ENCODE assay signal across 31 cellular contexts in the genomic region with DNA sequence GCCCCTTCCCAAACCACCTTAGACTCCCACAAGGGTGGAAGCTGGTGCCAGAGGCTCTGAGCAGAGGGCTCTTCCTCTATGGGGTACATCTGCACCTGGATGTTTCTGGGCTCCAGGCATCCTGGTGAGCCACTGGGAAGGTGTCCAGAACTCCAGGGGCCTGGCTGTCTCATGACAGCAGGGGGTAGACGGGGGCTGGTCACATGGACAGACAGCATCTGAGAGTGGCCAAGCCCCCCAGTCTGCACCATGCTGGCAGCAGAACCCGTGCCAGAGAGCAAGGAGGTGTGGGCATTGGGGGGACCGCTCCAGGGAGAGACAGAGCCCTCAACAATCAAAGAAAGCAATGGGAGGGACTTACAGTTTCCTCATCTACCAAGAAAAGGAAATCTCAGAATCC. TPM values are rescaled to one million over a fixed set of nuclear protein-coding genes. Genes with fewer than 3 reads are reported as not detected.
"Had no signal": no experiment of that assay in that cellular context is flagged by ENCODE, and none has a peak within 500 bp of the region (broad histone marks: within the 10 kb centered on the region; RNA-seq: fewer than 3 reads in every experiment).

No MANE protein-coding gene starts in this region.

- H3K27me3 ChIP-seq: cardiac muscle cell, colonic mucosa, left lung, right atrium auricular region, testis, transverse colon had no signal

- ATAC-seq: activated CD8-positive, alpha-beta T cell treated with anti-CD3 and anti-CD28 coated beads for 36 hours; activated naive CD4-positive, alpha-beta T cell treated with anti-CD3 and anti-CD28 coated beads, Interleukin-2, amount 50 U/mL, for 72 hours; activated T-cell treated with anti-CD3 and anti-CD28 coated beads, Interleukin-2, amount 50 U/mL, for 4 hours; left lung; lower lobe of right lung; naive thymus-derived CD8-positive, alpha-beta T cell; psoas muscle had no signal

- H3K4me3 Mint-ChIP-seq: activated CD8-positive, alpha-beta T cell treated with anti-CD3 and anti-CD28 coated beads for 36 hours; activated T-cell treated with anti-CD3 and anti-CD28 coated beads, Interleukin-2, amount 50 U/mL, for 4 hours; brain; naive thymus-derived CD8-positive, alpha-beta T cell; neural crest cell had no signal

- H3K9me3 Mint-ChIP-seq: activated CD8-positive, alpha-beta T cell treated with anti-CD3 and anti-CD28 coated beads for 36 hours; activated naive CD4-positive, alpha-beta T cell treated with anti-CD3 and anti-CD28 coated beads, Interleukin-2, amount 50 U/mL, for 72 hours; activated T-cell treated with anti-CD3 and anti-CD28 coated beads, Interleukin-2, amount 50 U/mL, for 4 hours; activated T-helper 2 cell treated with anti-CD3 and anti-CD28 coated beads, Interferon-gamma antibody, Interleukin-2, Interleukin-4, amounts not matched to agents 10 μg/mL and 5 μg/mL and 100 μg/mL, durations not matched to agents 14 hours and 24 hours and 36 hours had no signal

- H3K4me3 ChIP-seq: cardiac muscle cell, colonic mucosa, left lung, lower lobe of right lung, psoas muscle, right atrium auricular region, testis, transverse colon had no signal

- H3K36me3 ChIP-seq: cardiac muscle cell, colonic mucosa, left lung, lower lobe of right lung, right atrium auricular region, transverse colon had no signal

- H3K4me1 ChIP-seq: colonic mucosa, left lung, lower lobe of right lung, parathyroid adenoma, psoas muscle, right atrium auricular region, testis, transverse colon had no signal

- H3K9me3 ChIP-seq: colonic mucosa, lower lobe of right lung, psoas muscle, right atrium auricular region, testis, transverse colon had no signal

- H3K36me3 Mint-ChIP-seq: activated naive CD4-positive, alpha-beta T cell treated with anti-CD3 and anti-CD28 coated beads, Interleukin-2, amount 50 U/mL, for 72 hours had no signal

- DNase-seq: activated CD4-positive, alpha-beta T cell treated with anti-CD3 and anti-CD28 coated beads for 1 hour; activated CD4-positive, alpha-beta T cell treated with anti-CD3 and anti-CD28 coated beads, Interleukin-2, amount 50 U/mL, for 1 hour; activated CD8-positive, alpha-beta T cell treated with anti-CD3 and anti-CD28 coated beads for 36 hours; activated T-cell treated with anti-CD3 and anti-CD28 coated beads, Interleukin-2, amount 50 U/mL, for 4 hours; aorta; cerebellar nuclear complex; colonic mucosa; effector CD8-positive, alpha-beta T cell; glutamatergic neuron; left lung; lower lobe of right lung; mesenchymal stem cell; naive thymus-derived CD8-positive, alpha-beta T cell; occipital lobe; psoas muscle; stimulated activated CD4-positive, alpha-beta T cell treated with anti-CD3 and anti-CD28 coated beads, Interleukin-15, amount 100 ng/mL, for 24 hours; stimulated activated CD4-positive, alpha-beta T cell treated with anti-CD3 and anti-CD28 coated beads, Interleukin-2, amount 100 ng/mL, for 24 hours; stimulated activated naive CD4-positive, alpha-beta T cell; T-helper 2 cell; testis; transverse colon had no signal

- H3K4me1 Mint-ChIP-seq: brain had no signal

- H3K27me3 Mint-ChIP-seq: activated CD8-positive, alpha-beta T cell treated with anti-CD3 and anti-CD28 coated beads for 36 hours; naive thymus-derived CD8-positive, alpha-beta T cell had no signal

- H3K27ac ChIP-seq: cardiac muscle cell, colonic mucosa, left lung, lower lobe of right lung, parathyroid adenoma, psoas muscle, right atrium auricular region, testis, transverse colon had no signal

- H3K27ac Mint-ChIP-seq: activated CD8-positive, alpha-beta T cell treated with anti-CD3 and anti-CD28 coated beads for 36 hours; activated T-helper 2 cell treated with anti-CD3 and anti-CD28 coated beads, Interferon-gamma antibody, Interleukin-2, Interleukin-4, amounts not matched to agents 10 μg/mL and 5 μg/mL and 100 μg/mL, durations not matched to agents 14 hours and 24 hours and 36 hours had no signal

RNA-seq across cellular contexts. Expression of gene CFAP99, which starts 39.9 kb away (rescaled TPM):
- total RNA-seq: activated CD8-positive, alpha-beta T cell treated with anti-CD3 and anti-CD28 coated beads for 36 hours; activated naive CD4-positive, alpha-beta T cell treated with anti-CD3 and anti-CD28 coated beads, Interleukin-2, amount 50 U/mL, for 72 hours; activated T-cell treated with anti-CD3 and anti-CD28 coated beads, Interleukin-2, amount 50 U/mL, for 4 hours; activated T-helper 2 cell treated with anti-CD3 and anti-CD28 coated beads, Interferon-gamma antibody, Interleukin-2, Interleukin-4, amounts not matched to agents 10 μg/mL and 5 μg/mL and 100 μg/mL, durations not matched to agents 14 hours and 24 hours and 36 hours; cardiac muscle cell; dermis microvascular lymphatic vessel endothelial cell; epithelial cell of proximal tubule; frontal cortex; naive thymus-derived CD8-positive, alpha-beta T cell; neural crest cell; occipital lobe; psoas muscle; right atrium auricular region had no signal
